In the genomic region with DNA sequence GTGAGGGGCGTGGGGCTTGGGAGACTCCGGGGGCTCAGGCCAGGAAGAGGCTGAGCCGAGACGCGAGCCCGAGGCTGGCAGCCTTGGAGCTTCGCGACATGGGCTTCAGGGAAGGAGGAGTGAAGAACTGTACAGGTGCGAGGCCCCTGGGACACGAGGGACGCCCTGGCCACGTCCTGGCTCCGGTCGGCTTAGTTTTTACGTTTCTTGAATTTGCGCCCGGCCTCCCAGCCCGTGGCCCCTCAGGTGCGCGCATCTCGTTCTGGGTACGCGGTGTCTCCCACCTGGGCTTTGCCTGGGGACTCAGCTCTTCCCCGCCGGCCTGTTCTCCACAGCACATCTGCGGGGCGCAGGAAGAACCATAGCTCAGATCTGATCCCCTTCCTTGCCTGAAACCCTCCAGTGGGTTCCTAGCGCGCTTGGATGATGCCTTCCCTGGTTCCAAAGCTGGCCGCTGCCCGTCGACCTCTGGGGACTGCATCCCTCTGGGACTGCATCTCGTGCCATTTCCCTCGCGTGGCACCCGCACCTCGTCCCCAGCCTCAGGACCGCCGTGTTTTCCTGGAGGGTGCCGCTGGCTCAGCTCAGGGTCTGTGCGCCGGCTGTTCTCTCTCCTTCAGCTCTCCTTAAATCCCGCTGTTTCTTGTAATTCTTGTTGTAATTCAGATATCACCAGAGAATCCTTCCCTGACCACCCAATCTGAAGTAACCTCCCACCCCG, we compare ENCODE assay signal across 1 cellular context.
TF ChIP-seq lines count a peak whose summit lies in the region.

No MANE protein-coding gene starts in this region.

TF ChIP-seq in GM23338, 12 proteins besides CTCF, POLR2A, EP300 and RAD21 (continued from another document):
- no peak for TF ChIP-seq ZNF114 (CRISPR knock-in tag; IDR thresholded peaks at IDR 0.05)
